Comparison of ENCODE assay signal across 10 cellular contexts in the genomic region with DNA sequence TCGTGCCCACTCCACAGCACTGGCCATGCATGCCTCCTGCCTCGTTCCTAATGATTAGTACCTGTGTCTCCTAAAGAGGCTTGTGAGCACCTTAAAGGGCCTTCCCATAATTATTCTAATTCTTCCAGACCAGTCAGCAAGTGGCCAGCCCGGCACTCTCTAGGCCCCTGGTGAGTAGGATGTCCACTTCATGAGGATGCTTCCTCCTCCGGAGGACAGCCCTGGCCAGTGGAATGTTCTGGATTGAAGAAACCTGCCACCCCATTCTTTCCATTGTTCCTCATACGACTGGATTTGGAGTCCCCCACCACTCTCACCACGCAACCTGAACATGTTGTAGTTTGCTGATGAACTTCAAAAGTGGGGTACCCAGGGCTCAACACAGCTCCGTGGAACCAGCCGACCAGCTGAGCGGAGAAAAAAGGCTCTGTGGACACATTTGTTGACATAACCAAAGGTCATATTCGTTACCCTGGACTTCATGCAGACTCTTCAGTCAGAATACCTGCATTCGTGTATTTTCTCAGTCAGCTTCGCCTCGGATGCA. TPM values are rescaled to one million over a fixed set of nuclear protein-coding genes. Genes with fewer than 3 reads are reported as not detected.
DNase-seq lines count a peak whose midpoint lies in the region; ATAC-seq, FAIRE-seq and TF ChIP-seq lines count a peak whose summit lies in the region.
"Had no signal": no experiment of that assay in that cellular context is flagged by ENCODE, and none has a peak within 500 bp of the region (broad histone marks: within the 10 kb centered on the region; RNA-seq: fewer than 3 reads in every experiment).

No MANE protein-coding gene starts in this region.

- no peak for DNase-seq in CD4-positive, alpha-beta memory T cell
- DNase-seq in osteocyte (ENCODE audit: extremely low spot score, unreplicated experiment) (peak; percentile 67), NCI-H226 (no peak), D721Med (ENCODE audit: insufficient read length, low spot score) (no peak), mucosa of descending colon (no peak)
- no peak for DNase-seq in activated CD8-positive, alpha-beta memory T cell treated with anti-CD3 and anti-CD28 coated beads for 24 hours

- TF ChIP-seq CTCF in Loucy (conservative IDR thresholded peaks at IDR 0.05; ENCODE audit: low read length) (no peak), osteocyte (IDR thresholded peaks at IDR 0.05) (no peak), D721Med (IDR thresholded peaks at IDR 0.05; ENCODE audit: insufficient read depth, missing control alignments) (no peak), mucosa of descending colon (IDR thresholded peaks at IDR 0.05) (no peak)

- H3K9ac ChIP-seq in Loucy (ENCODE audit: low read depth, low read length, poor library complexity, severe bottlenecking) (no peak overlapping the region), endocrine pancreas (ENCODE audit: control insufficient read depth, insufficient read depth, low read length) (peak overlapping the region; percentile 30)

- peaks cover 27 to 51% (median 35%) of the 10 kb centered on the region in 4 donors for H3K4me1 Mint-ChIP-seq in CD4-positive, alpha-beta memory T cell
- H3K4me1 Mint-ChIP-seq in osteocyte (ENCODE audit: unreplicated experiment): peaks cover 4% of the 10 kb centered on the region

- H4K20me1 ChIP-seq in Loucy (ENCODE audit: insufficient read depth, low read length, poor library complexity, severe bottlenecking): no peaks in the 10 kb centered on the region

- no peaks in the 10 kb centered on the region for H3K36me3 Mint-ChIP-seq in CD4-positive, alpha-beta memory T cell
- no peaks in the 10 kb centered on the region for H3K36me3 Mint-ChIP-seq in osteocyte (ENCODE audit: unreplicated experiment)
- H3K36me3 Mint-ChIP-seq: activated naive CD4-positive, alpha-beta T cell treated with anti-CD3 and anti-CD28 coated beads, Interleukin-2, amount 50 U/mL, for 24 hours had no signal

- 0 out of 2 replicates have a peak overlapping the region, but pooled peaks have one; percentile 1 for H2AFZ ChIP-seq in Loucy (ENCODE audit: low read length)

- H3K9me2 ChIP-seq in Loucy (replicated peaks; ENCODE audit: low read depth, low read length): no peaks in the 10 kb centered on the region

- peaks cover 0 to 3% of the 10 kb centered on the region in 2 donors for H3K27me3 Mint-ChIP-seq in CD4-positive, alpha-beta memory T cell
- no peaks in the 10 kb centered on the region for H3K27me3 Mint-ChIP-seq in osteocyte (ENCODE audit: unreplicated experiment)
- H3K27me3 Mint-ChIP-seq: activated naive CD4-positive, alpha-beta T cell treated with anti-CD3 and anti-CD28 coated beads, Interleukin-2, amount 50 U/mL, for 24 hours had no signal

- no peak overlapping the region for H3K4me2 ChIP-seq in Loucy (ENCODE audit: low read depth, low read length, poor library complexity, severe bottlenecking)

- no peak for FAIRE-seq in D721Med (lab: Jason Lieb, UNC)
- FAIRE-seq: frontal cortex had no signal

- H3F3A ChIP-seq in Loucy (ENCODE audit: low read depth): no peaks in the 10 kb centered on the region

- H3K4me3 ChIP-seq in CD4-positive, alpha-beta memory T cell (ENCODE audit: low read length in 2 of 2): no peak overlapping the region
- H3K4me3 ChIP-seq in Loucy (ENCODE audit: low read length, poor library complexity, severe bottlenecking) (no peak overlapping the region), endocrine pancreas (ENCODE audit: control insufficient read depth, insufficient read depth, low read length) (no peak overlapping the region), mucosa of descending colon (no peak overlapping the region)

- H3K36me3 ChIP-seq in CD4-positive, alpha-beta memory T cell (ENCODE audit: insufficient read depth, low read length): no peaks in the 10 kb centered on the region
- H3K36me3 ChIP-seq in Loucy (ENCODE audit: insufficient read depth, low read length) (no peaks in the 10 kb centered on the region), endocrine pancreas (ENCODE audit: control insufficient read depth, insufficient read depth, low read length) (no peaks in the 10 kb centered on the region), mucosa of descending colon (ENCODE audit: low read depth) (no peaks in the 10 kb centered on the region)

- H3K9me3 ChIP-seq in CD4-positive, alpha-beta memory T cell (ENCODE audit: control insufficient read depth in 1 of 2, low read length in 2 of 2): no peaks in the 10 kb centered on the region
- no peaks in the 10 kb centered on the region for H3K9me3 ChIP-seq in Loucy (ENCODE audit: insufficient read depth, low read depth, low read length)
- no peaks in the 10 kb centered on the region for H3K9me3 ChIP-seq in endocrine pancreas (ENCODE audit: control insufficient read depth, low read length)
- H3K9me3 ChIP-seq in mucosa of descending colon: no peaks in the 10 kb centered on the region

- peak overlapping the region in 1 of 8 donors; percentile 55 for H3K4me3 Mint-ChIP-seq in CD4-positive, alpha-beta memory T cell
- H3K4me3 Mint-ChIP-seq in osteocyte (ENCODE audit: unreplicated experiment): no peak overlapping the region

- intact Hi-C loops in CD4-positive, alpha-beta memory T cell (cut with micrococcal nuclease): loop anchor here (2.0 to 10.0 kb wide), 5 partner anchors 48 to 648 kb away; a partner anchor contains a TSS
- intact Hi-C loops in mucosa of descending colon (cut with DNase I, micrococcal nuclease): loop anchor here (10.0 kb wide), 2 partner anchors 440 to 500 kb away; no protein-coding TSS in a partner anchor

- peak overlapping the region in 5 of 7 donors; percentile 4 to 75 (median 37) for H3K27ac Mint-ChIP-seq in CD4-positive, alpha-beta memory T cell
- H3K27ac Mint-ChIP-seq in osteocyte (ENCODE audit: unreplicated experiment): no peak overlapping the region
- H3K27ac Mint-ChIP-seq: activated naive CD4-positive, alpha-beta T cell treated with anti-CD3 and anti-CD28 coated beads, Interleukin-2, amount 50 U/mL, for 24 hours had no signal

- ATAC-seq in mucosa of descending colon: no peak

- H3K79me2 ChIP-seq in Loucy (ENCODE audit: insufficient read depth, low read length): no peaks in the 10 kb centered on the region

- POLR2A ChIA-PET in CD4-positive, alpha-beta memory T cell (lab: Charles Lee; ENCODE audit: partially characterized antibody): interaction anchor here (0.5 to 1.9 kb wide), 6 partner anchors 30 to 367 kb away, joined by 3 to 6 read pairs (median 4); a partner anchor contains a TSS

- H3K9me3 Mint-ChIP-seq in CD4-positive, alpha-beta memory T cell: peaks cover 0 to 1% (median 0%) of the 10 kb centered on the region in 8 donors
- no peaks in the 10 kb centered on the region for H3K9me3 Mint-ChIP-seq in osteocyte (ENCODE audit: unreplicated experiment)
- H3K9me3 Mint-ChIP-seq: activated naive CD4-positive, alpha-beta T cell treated with anti-CD3 and anti-CD28 coated beads, Interleukin-2, amount 50 U/mL, for 24 hours had no signal

- H3K27me3 ChIP-seq in CD4-positive, alpha-beta memory T cell (ENCODE audit: insufficient read depth, low read length): no peaks in the 10 kb centered on the region
- H3K27me3 ChIP-seq in Loucy (ENCODE audit: insufficient read depth, low read length, poor library complexity, severe bottlenecking): no peaks in the 10 kb centered on the region
- no peaks in the 10 kb centered on the region for H3K27me3 ChIP-seq in endocrine pancreas (ENCODE audit: control insufficient read depth, insufficient read depth, low read length)

- peaks cover 38% of the 10 kb centered on the region for H3K4me1 ChIP-seq in CD4-positive, alpha-beta memory T cell (ENCODE audit: insufficient read depth, low read length)
- H3K4me1 ChIP-seq in Loucy (ENCODE audit: insufficient read depth, low read length, poor library complexity, severe bottlenecking) (peaks cover 9% of the 10 kb centered on the region), endocrine pancreas (ENCODE audit: control insufficient read depth, insufficient read depth, low read length) (no peaks in the 10 kb centered on the region), mucosa of descending colon (ENCODE audit: low read depth) (peaks cover 8% of the 10 kb centered on the region)

- H3K27ac ChIP-seq in CD4-positive, alpha-beta memory T cell (ENCODE audit: low read depth, low read length): no peak overlapping the region

- CTCF ChIA-PET in CD4-positive, alpha-beta memory T cell (lab: Charles Lee; ENCODE audit: partially characterized antibody): interaction anchor here (0.6 to 4.8 kb wide), 30 partner anchors 10 to 646 kb away, joined by 3 to 48 read pairs (median 5); a partner anchor contains a TSS

RNA-seq across cellular contexts. Expression of a gene that starts 46.7 kb away (rescaled TPM):
- total RNA-seq in CD4-positive, alpha-beta memory T cell: 100 to 1,000 TPM; 138 to 150 TPM
- polyA plus RNA-seq in CD4-positive, alpha-beta memory T cell: 100 to 1,000 TPM; 106 to 121 TPM
- 29.5 and 34.8 TPM in 2 replicates for total RNA-seq in osteocyte
- total RNA-seq in mucosa of descending colon: 100 to 1,000 TPM in 2 of 3 donors, 10 to 100 TPM in 1; 87.9 to 161 (median 123) TPM
